In the genomic region with DNA sequence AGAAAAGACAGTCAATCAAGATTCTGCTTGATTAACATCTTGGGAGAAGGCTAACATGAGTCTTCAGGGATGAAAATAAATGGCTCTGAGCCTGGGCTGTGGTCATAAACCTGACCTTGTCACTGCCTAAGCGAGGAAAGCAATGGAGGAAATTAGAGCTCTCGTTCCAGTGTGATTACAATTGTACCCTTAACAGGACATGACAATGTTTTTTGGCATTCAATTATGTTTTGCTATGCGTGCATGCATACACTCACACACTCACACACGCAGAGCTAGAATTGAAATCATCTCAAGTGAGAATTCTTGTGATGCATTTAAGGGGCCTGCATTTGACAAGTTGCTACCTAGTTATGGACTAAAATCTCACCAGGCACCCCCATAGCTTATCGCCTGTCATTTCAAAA, we compare ENCODE assay signal across 8 cellular contexts. TPM values are rescaled to one million over a fixed set of nuclear protein-coding genes. Genes with fewer than 3 reads are reported as not detected.
DNase-seq lines count a peak whose midpoint lies in the region; ATAC-seq and TF ChIP-seq lines count a peak whose summit lies in the region.

No MANE protein-coding gene starts in this region.

- ATAC-seq in GM18508 (IDR thresholded peaks at IDR 0.05; ENCODE audit: insufficient read depth, unreplicated experiment): peak; percentile 2
- peak; percentile 7 for ATAC-seq in HG02642 (IDR thresholded peaks at IDR 0.05; ENCODE audit: poor library complexity, unreplicated experiment)
- no peak for ATAC-seq in activated CD8-positive, alpha-beta T cell treated with anti-CD3 and anti-CD28 coated beads for 36 hours
- ATAC-seq in body of pancreas: no peak

- CTCF ChIA-PET in OCI-LY7 (lab: Charles Lee; ENCODE audit: unreplicated experiment): interaction anchor here (0.6 to 1.1 kb wide), 5 partner anchors 9 to 470 kb away, joined by 3 to 5 read pairs (median 3); no protein-coding TSS in a partner anchor
- CTCF ChIA-PET in activated CD8-positive, alpha-beta T cell treated with anti-CD3 and anti-CD28 coated beads for 36 hours (lab: Charles Lee): interaction anchor here (0.5 to 3.1 kb wide), 19 partner anchors 9 to 209 kb away, joined by 3 to 26 read pairs (median 4); a partner anchor contains a TSS

- DNase-seq in OCI-LY7 (ENCODE audit: low spot score): no peak
- DNase-seq in ecto neural progenitor cell (ENCODE audit: low spot score): no peak
- DNase-seq in activated CD8-positive, alpha-beta T cell treated with anti-CD3 and anti-CD28 coated beads for 36 hours: no peak
- no peak for DNase-seq in NCI-H1417 (lab: John Stamatoyannopoulos, UW)
- DNase-seq in body of pancreas: no peak

- no peaks in the 10 kb centered on the region for H3K9me2 ChIP-seq in OCI-LY7 (ENCODE audit: insufficient read depth, low read length)

- POLR2A ChIA-PET in OCI-LY7 (lab: Charles Lee): interaction anchor here (0.5 to 2.8 kb wide), 29 partner anchors 8 to 699 kb away, joined by 3 to 38 read pairs (median 4); a partner anchor contains a TSS
- POLR2A ChIA-PET in activated CD8-positive, alpha-beta T cell treated with anti-CD3 and anti-CD28 coated beads for 36 hours (lab: Charles Lee): interaction anchor here (0.7 to 7.9 kb wide), 12 partner anchors 12 to 156 kb away, joined by 3 to 159 read pairs (median 4); a partner anchor contains a TSS

- H3K4me1 Mint-ChIP-seq in activated CD8-positive, alpha-beta T cell treated with anti-CD3 and anti-CD28 coated beads for 36 hours (ENCODE audit: low read depth): peaks cover 19% of the 10 kb centered on the region

- H3K79me2 ChIP-seq in OCI-LY7 (ENCODE audit: insufficient read depth, low read depth, low read length): peaks cover 14% of the 10 kb centered on the region; the same call in 1 of the 2 replicates

- no peaks in the 10 kb centered on the region for H3K36me3 ChIP-seq in OCI-LY7 (ENCODE audit: insufficient read depth, low read length)
- no peaks in the 10 kb centered on the region for H3K36me3 ChIP-seq in neuron (ENCODE audit: insufficient read depth, low read length)
- no peaks in the 10 kb centered on the region for H3K36me3 ChIP-seq in body of pancreas (replicated peaks in 1 of 2; ENCODE audit: insufficient read depth in 1 of 2, low read depth in 2 of 2)

- no peak overlapping the region for H3K4me3 Mint-ChIP-seq in activated CD8-positive, alpha-beta T cell treated with anti-CD3 and anti-CD28 coated beads for 36 hours

- H3K27me3 ChIP-seq in neuron (ENCODE audit: insufficient read depth, low read length): no peaks in the 10 kb centered on the region
- peaks cover 0 to 4% of the 10 kb centered on the region in 2 donors for H3K27me3 ChIP-seq in body of pancreas

- no peaks in the 10 kb centered on the region for H3K27me3 Mint-ChIP-seq in activated CD8-positive, alpha-beta T cell treated with anti-CD3 and anti-CD28 coated beads for 36 hours

- no peaks in the 10 kb centered on the region for H4K20me1 ChIP-seq in OCI-LY7 (ENCODE audit: insufficient read depth, low read length)

- H3K4me3 ChIP-seq in OCI-LY7 (ENCODE audit: low read depth, low read length, poor library complexity, severe bottlenecking) (peak overlapping the region; percentile 69), neuron (ENCODE audit: low read length) (peak overlapping the region; percentile 42), body of pancreas (no peak overlapping the region)

- peak overlapping the region; percentile 99 for H3K27ac ChIP-seq in OCI-LY7 (ENCODE audit: low read depth, low read length, poor library complexity, severe bottlenecking)
- no peak overlapping the region for H3K27ac ChIP-seq in body of pancreas

- H3K9me3 Mint-ChIP-seq in activated CD8-positive, alpha-beta T cell treated with anti-CD3 and anti-CD28 coated beads for 36 hours: peaks cover 9% of the 10 kb centered on the region

- WGBS in body of pancreas, 2 donors: 40 to 62% methylated on average over 5 of the region's 5 CpGs

- H3K27ac Mint-ChIP-seq in activated CD8-positive, alpha-beta T cell treated with anti-CD3 and anti-CD28 coated beads for 36 hours: no peak overlapping the region

- intact Hi-C loops in OCI-LY7 (cut with micrococcal nuclease; ENCODE audit: unreplicated experiment) (loop anchor here (1.0 to 10.0 kb wide), 5 partner anchors 60 to 678 kb away; a partner anchor contains a TSS), body of pancreas (cut with DNase I) (no loop called here)
- intact Hi-C loops in activated CD8-positive, alpha-beta T cell treated with anti-CD3 and anti-CD28 coated beads for 36 hours (cut with micrococcal nuclease): loop anchor here (5.0 kb wide), 2 partner anchors 61 to 204 kb away; no protein-coding TSS in a partner anchor

- peak overlapping the region; percentile 91 for H3K4me2 ChIP-seq in OCI-LY7 (ENCODE audit: low read length)

- no peak for TF ChIP-seq POLR2A in body of pancreas (IDR thresholded peaks at IDR 0.05)

- H2AFZ ChIP-seq in OCI-LY7 (ENCODE audit: low read length) (peak overlapping the region; percentile 91), neuron (ENCODE audit: low read depth, low read length) (peak overlapping the region; percentile 35)

- BruUV-seq in OCI-LY7 (replicated peaks; lab: Mats Ljungman, UMichigan): no TSS peak

- H3K4me1 ChIP-seq in OCI-LY7 (ENCODE audit: insufficient read depth, low read length, poor library complexity, severe bottlenecking): peaks cover 48% of the 10 kb centered on the region
- H3K4me1 ChIP-seq in neuron (ENCODE audit: insufficient read depth, low read length): peaks cover 20% of the 10 kb centered on the region
- no peaks in the 10 kb centered on the region for H3K4me1 ChIP-seq in body of pancreas

- TF ChIP-seq CTCF in OCI-LY7 (conservative IDR thresholded peaks at IDR 0.05; ENCODE audit: low read length) (no peak), body of pancreas (IDR thresholded peaks at IDR 0.05) (no peak)
- TF ChIP-seq CTCF in activated CD8-positive, alpha-beta T cell treated with anti-CD3 and anti-CD28 coated beads for 36 hours (IDR thresholded peaks at IDR 0.05): no peak

- H3K9me3 ChIP-seq in OCI-LY7 (ENCODE audit: low read length) (no peaks in the 10 kb centered on the region), neuron (ENCODE audit: low read length) (no peaks in the 10 kb centered on the region), body of pancreas (no peaks in the 10 kb centered on the region)

- peaks cover 3% of the 10 kb centered on the region for H3K36me3 Mint-ChIP-seq in activated CD8-positive, alpha-beta T cell treated with anti-CD3 and anti-CD28 coated beads for 36 hours (ENCODE audit: low read depth)

RNA-seq across cellular contexts. Expression of a gene that starts 24.1 kb away (rescaled TPM):
- total RNA-seq in OCI-LY7 (2014; rRNA removed; shearing (Covaris generic)): not detected in 2 replicates
- total RNA-seq in OCI-LY7 (2022): not detected in 2 replicates
- 1 to 10 TPM; 1.8 to 2.3 TPM for total RNA-seq in activated CD8-positive, alpha-beta T cell treated with anti-CD3 and anti-CD28 coated beads for 36 hours
- not detected for total RNA-seq in body of pancreas

RNA-seq across cellular contexts. Expression of a gene that starts 34.4 kb away (rescaled TPM):
- total RNA-seq in OCI-LY7 (2014; rRNA removed; shearing (Covaris generic)): not detected in 2 replicates
- not detected in 2 replicates for total RNA-seq in OCI-LY7 (2022)
- total RNA-seq in activated CD8-positive, alpha-beta T cell treated with anti-CD3 and anti-CD28 coated beads for 36 hours: not detected
- not detected for total RNA-seq in body of pancreas

Comparison
In these comparisons a context has a peak if more than half of its experiments do, and no peak if none do; other contexts are left out.
1. ATAC-seq: peak in GM18508 (single experiment) and HG02642 (single experiment); none in activated CD8-positive, alpha-beta T cell treated with anti-CD3 and anti-CD28 coated beads for 36 hours (single experiment) and body of pancreas (single experiment).
2. H3K4me3 ChIP-seq: peak in OCI-LY7 (single experiment) and neuron (single experiment); none in body of pancreas (0 of 2).